Comparison of ENCODE assay signal across 9 cellular contexts in the genomic region with DNA sequence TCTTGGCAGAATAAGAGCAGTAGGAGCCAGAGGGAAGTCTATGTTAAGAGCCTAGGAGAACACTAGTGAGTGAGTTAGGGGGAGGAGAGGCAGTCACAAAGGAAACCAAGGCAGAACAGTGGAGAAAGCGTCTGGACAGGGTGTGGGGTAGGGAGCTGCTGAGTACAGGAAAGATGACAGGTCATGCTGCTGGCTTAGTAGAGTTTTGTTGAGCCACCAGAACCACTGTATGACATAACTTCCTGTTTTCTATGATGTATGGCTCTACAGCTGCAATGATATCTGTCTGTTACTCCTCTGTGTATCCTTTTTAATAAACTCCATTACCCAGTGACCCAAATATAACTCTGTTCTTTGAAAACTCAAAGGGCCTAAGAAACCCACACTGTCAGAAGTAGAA. TPM values are rescaled to one million over a fixed set of nuclear protein-coding genes. Genes with fewer than 3 reads are reported as not detected.
DNase-seq lines count a peak whose midpoint lies in the region; ATAC-seq and TF ChIP-seq lines count a peak whose summit lies in the region.
"Had no signal": no experiment of that assay in that cellular context is flagged by ENCODE, and none has a peak within 500 bp of the region (broad histone marks: within the 10 kb centered on the region; RNA-seq: fewer than 3 reads in every experiment).

No MANE protein-coding gene starts in this region.

- TF ChIP-seq CTCF in lower lobe of right lung (IDR thresholded peaks at IDR 0.05) (no peak), ascending aorta (IDR thresholded peaks at IDR 0.05) (no peak)

- DNase-seq in SKM-1 (lab: John Stamatoyannopoulos, UW; ENCODE audit: unreplicated experiment) (peak; percentile 89), lower lobe of right lung (no peak), NCI-H1105 (lab: John Stamatoyannopoulos, UW) (no peak), NCI-H146 treated with DMSO at 0.1 percent for 48 hours (lab: John Stamatoyannopoulos, UW; ENCODE audit: unreplicated experiment) (no peak), ascending aorta (ENCODE audit: low spot score in 2 of 2) (no peak)
- DNase-seq: NCI-H1436 had no signal

- H3K4me3 ChIP-seq in lower lobe of right lung: no peak overlapping the region
- H3K4me3 ChIP-seq in ascending aorta: no peak overlapping the region

- peak; percentile 66 for ATAC-seq in GM18517 (IDR thresholded peaks at IDR 0.05; ENCODE audit: unreplicated experiment)
- peak; percentile 59 for ATAC-seq in HG02981 (IDR thresholded peaks at IDR 0.05; ENCODE audit: unreplicated experiment)
- ATAC-seq in lower lobe of right lung: peak; percentile 76 to 86
- no peak for ATAC-seq in GM19452 (IDR thresholded peaks at IDR 0.05; ENCODE audit: unreplicated experiment)

- no peaks in the 10 kb centered on the region for H3K36me3 ChIP-seq in lower lobe of right lung
- no peaks in the 10 kb centered on the region for H3K36me3 ChIP-seq in ascending aorta

- no peaks in the 10 kb centered on the region for H3K4me1 ChIP-seq in lower lobe of right lung
- H3K4me1 ChIP-seq in ascending aorta: no peaks in the 10 kb centered on the region

- no peaks in the 10 kb centered on the region for H3K27me3 ChIP-seq in lower lobe of right lung (ENCODE audit: low read depth)
- H3K27me3 ChIP-seq in ascending aorta: no peaks in the 10 kb centered on the region

- H3K9me3 ChIP-seq in lower lobe of right lung: no peaks in the 10 kb centered on the region
- H3K9me3 ChIP-seq in ascending aorta: no peaks in the 10 kb centered on the region

- intact Hi-C loops in lower lobe of right lung (cut with DNase I) (no loop called here), ascending aorta (cut with DNase I) (no loop called here)

- H3K27ac ChIP-seq in lower lobe of right lung (no peak overlapping the region), ascending aorta (no peak overlapping the region)

RNA-seq across cellular contexts. Expression of gene STT3B, which starts 10.6 kb away (rescaled TPM):
- total RNA-seq in lower lobe of right lung (106 TPM), ascending aorta (79.5 TPM)
